ENCODE assay signal across 24 cellular contexts in genomic region chr6:88290432-88290831, GRCh38.
"Had no signal": no experiment of that assay in that cellular context is flagged by ENCODE, and none has a peak within 500 bp of the region (broad histone marks: within the 10 kb centered on the region; RNA-seq: fewer than 3 reads in every experiment).

No MANE protein-coding gene starts in this region.

- DNase-seq: activated CD4-positive, alpha-beta T cell treated with anti-CD3 and anti-CD28 coated beads for 36 hours; activated CD4-positive, alpha-beta T cell treated with anti-CD3 and anti-CD28 coated beads, Interleukin-2, amount 50 U/mL, for 4 hours; activated CD4-positive, CD25-positive, alpha-beta regulatory T cell; activated effector memory CD4-positive, alpha-beta T cell treated with Interleukin-2 at 50 U/mL for 16 hours; activated naive CD4-positive, alpha-beta T cell treated with Interleukin-2 at 50 U/mL for 16 hours; anterior cingulate cortex; body of pancreas; dermis blood vessel endothelial cell; effector CD4-positive, alpha-beta T cell; esophagus squamous epithelium; foreskin melanocyte; kidney glomerular epithelial cell; lower lobe of right lung; mucosa of descending colon; nephron progenitor cell; right lobe of liver; stimulated activated CD4-positive, alpha-beta T cell treated with anti-CD3 and anti-CD28 coated beads, Interleukin-2, amount 100 ng/mL, for 48 hours; stimulated activated naive CD8-positive, alpha-beta T cell treated with anti-CD3 and anti-CD28 coated beads, Interleukin-15, Interleukin-2, amounts not matched to agents 100 U/mL and 50 U/mL, for 24 hours; testis; transverse colon had no signal

- H3K9me3 ChIP-seq: body of pancreas, neutrophil, right lobe of liver, testis had no signal

- ATAC-seq: activated CD4-positive, alpha-beta T cell treated with anti-CD3 and anti-CD28 coated beads for 36 hours; body of pancreas; left lobe of liver; lower lobe of right lung; mucosa of descending colon; right lobe of liver; stimulated activated naive CD8-positive, alpha-beta T cell treated with anti-CD3 and anti-CD28 coated beads, Interleukin-15, Interleukin-2, amounts not matched to agents 100 U/mL and 50 U/mL, for 24 hours had no signal

- H3K36me3 Mint-ChIP-seq: activated naive CD8-positive, alpha-beta T cell had no signal

- H3K27me3 ChIP-seq: body of pancreas, esophagus squamous epithelium, neutrophil, right lobe of liver, testis, transverse colon had no signal

- H3K27ac Mint-ChIP-seq: activated CD4-positive, alpha-beta T cell treated with anti-CD3 and anti-CD28 coated beads for 36 hours; activated naive CD8-positive, alpha-beta T cell; nephron progenitor cell had no signal

- H3K27ac ChIP-seq: body of pancreas, epithelial cell of prostate, esophagus squamous epithelium, lower lobe of right lung, neutrophil, right lobe of liver, testis, transverse colon had no signal

- H3K4me3 Mint-ChIP-seq: activated CD4-positive, alpha-beta T cell treated with anti-CD3 and anti-CD28 coated beads for 36 hours; activated naive CD8-positive, alpha-beta T cell; nephron progenitor cell had no signal

- H3K36me3 ChIP-seq: esophagus squamous epithelium, lower lobe of right lung, neutrophil, right lobe of liver, transverse colon had no signal

- H3K4me1 Mint-ChIP-seq: activated CD4-positive, alpha-beta T cell treated with anti-CD3 and anti-CD28 coated beads for 36 hours; nephron progenitor cell had no signal

- H3K4me3 ChIP-seq: body of pancreas, esophagus squamous epithelium, lower lobe of right lung, mucosa of descending colon, right lobe of liver, testis, transverse colon had no signal

- H3K4me1 ChIP-seq: body of pancreas, esophagus squamous epithelium, lower lobe of right lung, right lobe of liver, testis, transverse colon had no signal
